23 cellular contexts compared by ENCODE assay signal in the genomic region with DNA sequence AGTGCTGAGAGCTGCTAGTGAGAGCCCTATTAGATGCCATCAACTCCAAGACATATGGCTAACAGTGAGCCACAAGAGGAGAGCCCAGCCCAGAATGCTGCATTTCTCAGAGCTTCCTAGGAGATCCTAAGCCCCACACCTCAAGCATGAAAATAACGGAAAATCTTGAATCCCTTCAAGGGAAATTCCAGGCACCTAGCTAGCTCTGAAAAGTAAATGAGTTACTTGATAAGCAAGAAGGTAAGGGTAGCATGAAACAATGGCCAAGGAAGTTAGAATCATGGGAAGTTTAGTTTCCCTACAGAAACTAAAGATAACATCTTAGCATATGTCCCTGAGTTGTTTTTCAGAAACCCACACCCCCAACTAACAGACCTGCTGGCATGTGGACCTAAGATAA.
"Had no signal": no experiment of that assay in that cellular context is flagged by ENCODE, and none has a peak within 500 bp of the region (broad histone marks: within the 10 kb centered on the region; RNA-seq: fewer than 3 reads in every experiment).

No MANE protein-coding gene starts in this region.

- H3K36me3 ChIP-seq: left ventricle myocardium inferior, right atrium auricular region, right lobe of liver, tibial nerve, uterus had no signal

- H3K79me2 ChIP-seq: parathyroid adenoma had no signal

- H3K27ac Mint-ChIP-seq: natural killer cell; stimulated activated memory B cell treated with anti-CD40 and anti-IgM and Interleukin-4, amounts not matched to agents 10 μg/mL and 1 μg/mL and 100 μg/mL, for 72 hours; type B pancreatic cell had no signal

- H2AFZ ChIP-seq: parathyroid adenoma had no signal

- H3K4me2 ChIP-seq: smooth muscle cell had no signal

- H3K36me3 Mint-ChIP-seq: natural killer cell; stimulated activated memory B cell treated with anti-CD40 and anti-IgM and Interleukin-4, amounts not matched to agents 10 μg/mL and 1 μg/mL and 100 μg/mL, for 72 hours; type B pancreatic cell had no signal

- H3K27ac ChIP-seq: left ventricle myocardium inferior, parathyroid adenoma, psoas muscle, right atrium auricular region, right lobe of liver, tibial nerve, uterus had no signal

- DNase-seq: hippocampal formation; kidney glomerular epithelial cell; left colon; left ventricle myocardium inferior; natural killer cell; nucleus accumbens; psoas muscle; right lobe of liver; stimulated activated CD4-positive, alpha-beta T cell treated with anti-CD3 and anti-CD28 coated beads, Interleukin-1b, Interleukin-23, amount 100 ng/mL, for 48 hours; stimulated activated CD4-positive, alpha-beta T cell treated with anti-CD3 and anti-CD28 coated beads, Interleukin-2, amount 100 ng/mL, for 48 hours; stimulated activated CD4-positive, alpha-beta T cell treated with anti-CD3 and anti-CD28 coated beads, Interleukin-4, amount 100 ng/mL, for 4 hours; stimulated activated CD8-positive, alpha-beta memory T cell treated with anti-CD3 and anti-CD28 coated beads, Interleukin-4, amount 100 ng/mL, for 48 hours; stimulated activated naive CD4-positive, alpha-beta T cell treated with Interleukin-2 at 50 U/mL for 16 hours; stimulated activated naive CD8-positive, alpha-beta T cell treated with anti-CD3 and anti-CD28 coated beads, Interleukin-15, amount 100 ng/mL, for 72 hours; substantia nigra; uterus had no signal

- H3K9ac ChIP-seq: parathyroid adenoma had no signal

- ATAC-seq: left colon; natural killer cell; psoas muscle; right lobe of liver; stimulated activated memory B cell treated with anti-CD40 and anti-IgM and Interleukin-4, amounts not matched to agents 10 μg/mL and 1 μg/mL and 100 μg/mL, for 72 hours; stimulated activated naive CD8-positive, alpha-beta T cell treated with anti-CD3 and anti-CD28 coated beads, Interleukin-15, amount 100 ng/mL, for 72 hours had no signal

- H3K4me1 ChIP-seq: left ventricle myocardium inferior, psoas muscle, right atrium auricular region, right lobe of liver, tibial nerve, uterus had no signal

- H3K4me1 Mint-ChIP-seq: natural killer cell; stimulated activated memory B cell treated with anti-CD40 and anti-IgM and Interleukin-4, amounts not matched to agents 10 μg/mL and 1 μg/mL and 100 μg/mL, for 72 hours; stimulated activated naive CD8-positive, alpha-beta T cell treated with anti-CD3 and anti-CD28 coated beads, Interleukin-15, amount 100 ng/mL, for 72 hours had no signal

- H3K9me3 ChIP-seq: left ventricle myocardium inferior, psoas muscle, right atrium auricular region, right lobe of liver, tibial nerve, uterus had no signal

- H3K27me3 Mint-ChIP-seq: stimulated activated memory B cell treated with anti-CD40 and anti-IgM and Interleukin-4, amounts not matched to agents 10 μg/mL and 1 μg/mL and 100 μg/mL, for 72 hours; stimulated activated naive CD8-positive, alpha-beta T cell treated with anti-CD3 and anti-CD28 coated beads, Interleukin-15, amount 100 ng/mL, for 72 hours; type B pancreatic cell had no signal

- H3K4me3 ChIP-seq: left ventricle myocardium inferior, lung, psoas muscle, right atrium auricular region, right lobe of liver, smooth muscle cell, tibial nerve, uterus had no signal

- H3K4me3 Mint-ChIP-seq: natural killer cell; stimulated activated memory B cell treated with anti-CD40 and anti-IgM and Interleukin-4, amounts not matched to agents 10 μg/mL and 1 μg/mL and 100 μg/mL, for 72 hours; stimulated activated naive CD8-positive, alpha-beta T cell treated with anti-CD3 and anti-CD28 coated beads, Interleukin-15, amount 100 ng/mL, for 72 hours; type B pancreatic cell had no signal

- H3K9me3 Mint-ChIP-seq: stimulated activated naive CD8-positive, alpha-beta T cell treated with anti-CD3 and anti-CD28 coated beads, Interleukin-15, amount 100 ng/mL, for 72 hours; type B pancreatic cell had no signal

- H3K27me3 ChIP-seq: right atrium auricular region, right lobe of liver, tibial nerve, uterus had no signal
